ENCODE assay signal across 11 cellular contexts in the genomic region with DNA sequence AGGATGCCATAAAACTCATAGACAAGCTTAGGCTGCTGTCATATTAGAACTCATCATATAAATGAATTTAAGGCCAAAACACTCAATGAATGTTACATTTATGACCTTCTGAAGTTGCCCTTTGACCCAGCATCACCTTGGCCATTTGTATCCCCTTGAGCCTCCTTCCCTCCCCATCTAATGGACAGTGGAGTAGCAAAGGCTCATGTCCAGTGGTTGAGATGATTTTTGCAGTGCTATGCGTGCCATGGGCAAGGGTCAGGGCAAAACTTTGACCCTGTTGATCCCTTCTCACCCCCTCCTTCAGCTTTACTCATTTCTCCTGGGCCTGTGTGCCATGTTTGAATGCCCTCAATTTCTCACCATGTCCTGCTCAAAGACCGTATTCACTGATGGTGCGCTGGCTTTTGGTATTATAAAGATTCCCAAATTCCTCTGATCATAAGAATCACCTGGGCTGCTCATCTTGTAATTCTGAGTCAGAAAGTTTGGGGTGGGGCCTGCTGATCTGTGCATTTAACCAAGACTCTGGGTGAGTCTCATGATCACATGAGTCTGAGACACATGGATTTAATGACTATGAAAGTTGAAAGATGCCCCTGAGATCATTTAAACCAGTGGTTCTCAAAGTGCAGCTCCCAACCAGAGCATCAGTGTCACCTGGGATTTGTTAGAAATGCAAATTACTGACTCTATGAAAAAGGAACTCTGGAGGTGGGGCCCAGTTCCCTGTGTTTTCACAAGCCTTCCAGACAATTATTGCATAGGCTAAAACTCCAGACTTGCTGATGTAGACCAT. TPM values are rescaled to one million over a fixed set of nuclear protein-coding genes. Genes with fewer than 3 reads are reported as not detected.
A peak's percentile ranks its signal among the peaks of the same experiment; 100 is the strongest.
DNase-seq lines count a peak whose midpoint lies in the region; ATAC-seq, FAIRE-seq and TF ChIP-seq lines count a peak whose summit lies in the region.
"Had no signal": no experiment of that assay in that cellular context is flagged by ENCODE, and none has a peak within 500 bp of the region (broad histone marks: within the 10 kb centered on the region; RNA-seq: fewer than 3 reads in every experiment).

No MANE protein-coding gene starts in this region.

- no peak overlapping the region for H3K4me3 ChIP-seq in keratinocyte (ENCODE audit: control insufficient read depth in 2 of 3, extremely low read depth in 1 of 3, insufficient read depth in 2 of 3, low read depth in 1 of 3, low read length in 3 of 3)
- no peak overlapping the region for H3K4me3 ChIP-seq in CD4-positive, alpha-beta memory T cell (ENCODE audit: low read length in 2 of 2)

- no peaks in the 10 kb centered on the region for H3K9me1 ChIP-seq in keratinocyte (ENCODE audit: control insufficient read depth, extremely low read depth, insufficient read depth, low read length)

- peak overlapping the region; percentile 1 for H3K4me2 ChIP-seq in keratinocyte (ENCODE audit: control insufficient read depth, extremely low read depth, insufficient read depth, low read depth, low read length)

- H3K27ac ChIP-seq in keratinocyte (ENCODE audit: control insufficient read depth, insufficient read depth, low read length) = peak overlapping the region; percentile 46
- H3K27ac ChIP-seq in CD4-positive, alpha-beta memory T cell (ENCODE audit: low read depth, low read length) = no peak overlapping the region

- no peaks in the 10 kb centered on the region for H3K9me3 ChIP-seq in keratinocyte (ENCODE audit: control insufficient read depth, low read depth, low read length)
- H3K9me3 ChIP-seq in CD4-positive, alpha-beta memory T cell (ENCODE audit: control insufficient read depth in 1 of 2, low read length in 2 of 2) = no peaks in the 10 kb centered on the region

- DNase-seq in GM18507 (ENCODE audit: extremely low spot score, insufficient read length, low read depth) (no peak), keratinocyte (ENCODE audit: low read depth, low spot score) (peak; percentile 33), DMS 273 (lab: John Stamatoyannopoulos, UW; ENCODE audit: unreplicated experiment) (no peak), nucleus accumbens (lab: John Stamatoyannopoulos, UW) (no peak)
- no peak for DNase-seq in CD4-positive, alpha-beta memory T cell
- DNase-seq: left colon, NCI-H2107, SHP77 treated with DMSO at 0.1 percent for 48 hours had no signal

- no peaks in the 10 kb centered on the region for H3K27me3 Mint-ChIP-seq in CD4-positive, alpha-beta memory T cell

- CTCF ChIA-PET in CD4-positive, alpha-beta memory T cell (lab: Charles Lee; ENCODE audit: partially characterized antibody) = interaction anchor here (1.5 to 1.9 kb wide), 2 partner anchors 8 to 64 kb away, joined by 6 to 8 read pairs; no protein-coding TSS in a partner anchor

- POLR2A ChIA-PET in CD4-positive, alpha-beta memory T cell (lab: Charles Lee; ENCODE audit: partially characterized antibody) = interaction anchor here (1.4 kb wide), 1 partner anchor 64 kb away, joined by 4 read pairs; no protein-coding TSS in a partner anchor

- dilution Hi-C loops in keratinocyte (cut with MboI; ENCODE audit: extremely low pct_ligation_motif_present, low sequenced_read_pairs) = no loop called here

- H3K4me1 ChIP-seq in keratinocyte (ENCODE audit: control insufficient read depth, extremely low read depth, insufficient read depth, low read length) = peaks cover 25% of the 10 kb centered on the region
- peaks cover 35% of the 10 kb centered on the region for H3K4me1 ChIP-seq in CD4-positive, alpha-beta memory T cell (ENCODE audit: insufficient read depth, low read length)

- ATAC-seq in GM21576 (IDR thresholded peaks at IDR 0.05; ENCODE audit: unreplicated experiment) = peak; percentile 22
- ATAC-seq in HG03460 (IDR thresholded peaks at IDR 0.05; ENCODE audit: unreplicated experiment) = peak; percentile 26
- ATAC-seq: left colon had no signal

- no peak for TF ChIP-seq CTCF in keratinocyte (optimal IDR thresholded peaks at IDR 0.05 in 1 of 3, IDR thresholded peaks at IDR 0.05 in 1 of 3, conservative IDR thresholded peaks at IDR 0.05 in 1 of 3; ENCODE audit: extremely low read depth in 1 of 3, insufficient read depth in 2 of 3, low read length in 3 of 3)

- H2AFZ ChIP-seq in keratinocyte (ENCODE audit: control insufficient read depth, low read length) = no peak overlapping the region

- FAIRE-seq in GM18507 (lab: Jason Lieb, UNC) (peak; percentile 90), keratinocyte (lab: Jason Lieb, UNC) (no peak)

- H3K27ac Mint-ChIP-seq in CD4-positive, alpha-beta memory T cell = peak overlapping the region in 3 of 7 donors; percentile 1 to 29 (median 10)

- H3K9me3 Mint-ChIP-seq in CD4-positive, alpha-beta memory T cell = peaks cover 0 to 12% (median 2%) of the 10 kb centered on the region in 8 donors

- H3K27me3 ChIP-seq in keratinocyte (ENCODE audit: control insufficient read depth, extremely low read depth, insufficient read depth, low read length) = no peaks in the 10 kb centered on the region
- no peaks in the 10 kb centered on the region for H3K27me3 ChIP-seq in CD4-positive, alpha-beta memory T cell (ENCODE audit: insufficient read depth, low read length)

- no peaks in the 10 kb centered on the region for H3K36me3 Mint-ChIP-seq in CD4-positive, alpha-beta memory T cell

- H4K20me1 ChIP-seq in keratinocyte (ENCODE audit: control insufficient read depth, extremely low read depth, insufficient read depth, low read length) = no peaks in the 10 kb centered on the region

- H3K79me2 ChIP-seq in keratinocyte (ENCODE audit: control insufficient read depth, insufficient read depth, low read length) = no peaks in the 10 kb centered on the region

- H3K9ac ChIP-seq in keratinocyte (ENCODE audit: control insufficient read depth, extremely low read depth, insufficient read depth, low read length) = peak overlapping the region; percentile 19

- no peaks in the 10 kb centered on the region for H3K36me3 ChIP-seq in keratinocyte (ENCODE audit: control insufficient read depth in 2 of 2, extremely low read depth in 1 of 2, insufficient read depth in 2 of 2, low read length in 2 of 2)
- no peaks in the 10 kb centered on the region for H3K36me3 ChIP-seq in CD4-positive, alpha-beta memory T cell (ENCODE audit: insufficient read depth, low read length)

- peaks cover 21 to 42% (median 30%) of the 10 kb centered on the region in 4 donors for H3K4me1 Mint-ChIP-seq in CD4-positive, alpha-beta memory T cell

- peak overlapping the region in 2 of 8 donors; percentile 16 to 20 for H3K4me3 Mint-ChIP-seq in CD4-positive, alpha-beta memory T cell

- intact Hi-C loops in CD4-positive, alpha-beta memory T cell (cut with micrococcal nuclease) = no loop called here

RNA-seq across cellular contexts. Expression of a gene that starts 57.5 kb away (rescaled TPM):
- polyA plus RNA-seq in keratinocyte = 1.2 to 1.5 TPM (median 1.3 TPM) in 3 replicates
- polyA plus RNA-seq in keratinocyte (2011; ENCODE audit: low read depth) = 6.0 TPM
- polyA plus RNA-seq in keratinocyte (2011; cell fraction: cytosol; rRNA removed) = 1.2 and 1.8 TPM in 2 replicates
- 1.1 and 1.6 TPM in 2 replicates for polyA plus RNA-seq in keratinocyte (2011; cell fraction: nucleus; rRNA removed)
- polyA plus RNA-seq in keratinocyte (2012; ENCODE audit: low replicate concordance) = 0.92 and 7.4 TPM in 2 replicates
- polyA minus RNA-seq in keratinocyte = 0.49 to 3.0 TPM (median 1.0 TPM) in 3 replicates
- polyA minus RNA-seq in keratinocyte (2011; cell fraction: cytosol; rRNA and poly(A)+ RNA removed) = 1.2 TPM
- 0.70 and 1.2 TPM in 2 replicates for polyA minus RNA-seq in keratinocyte (2011; cell fraction: nucleus; rRNA and poly(A)+ RNA removed)
- not detected for total RNA-seq in CD4-positive, alpha-beta memory T cell
- polyA plus RNA-seq in CD4-positive, alpha-beta memory T cell = not detected
- total RNA-seq: activated CD8-positive, alpha-beta memory T cell treated with anti-CD3 and anti-CD28 coated beads for 36 hours had no signal
